ENCODE assay signal across 5 cellular contexts in genomic region chr16:49100366-49100765, GRCh38.
"Had no signal": no experiment of that assay in that cellular context is flagged by ENCODE, and none has a peak within 500 bp of the region (broad histone marks: within the 10 kb centered on the region; RNA-seq: fewer than 3 reads in every experiment).

No MANE protein-coding gene starts in this region.

- DNase-seq: IMR-90, KBM-7, KG1 had no signal

- ATAC-seq: HepG2, K562 had no signal
